In the genomic region with DNA sequence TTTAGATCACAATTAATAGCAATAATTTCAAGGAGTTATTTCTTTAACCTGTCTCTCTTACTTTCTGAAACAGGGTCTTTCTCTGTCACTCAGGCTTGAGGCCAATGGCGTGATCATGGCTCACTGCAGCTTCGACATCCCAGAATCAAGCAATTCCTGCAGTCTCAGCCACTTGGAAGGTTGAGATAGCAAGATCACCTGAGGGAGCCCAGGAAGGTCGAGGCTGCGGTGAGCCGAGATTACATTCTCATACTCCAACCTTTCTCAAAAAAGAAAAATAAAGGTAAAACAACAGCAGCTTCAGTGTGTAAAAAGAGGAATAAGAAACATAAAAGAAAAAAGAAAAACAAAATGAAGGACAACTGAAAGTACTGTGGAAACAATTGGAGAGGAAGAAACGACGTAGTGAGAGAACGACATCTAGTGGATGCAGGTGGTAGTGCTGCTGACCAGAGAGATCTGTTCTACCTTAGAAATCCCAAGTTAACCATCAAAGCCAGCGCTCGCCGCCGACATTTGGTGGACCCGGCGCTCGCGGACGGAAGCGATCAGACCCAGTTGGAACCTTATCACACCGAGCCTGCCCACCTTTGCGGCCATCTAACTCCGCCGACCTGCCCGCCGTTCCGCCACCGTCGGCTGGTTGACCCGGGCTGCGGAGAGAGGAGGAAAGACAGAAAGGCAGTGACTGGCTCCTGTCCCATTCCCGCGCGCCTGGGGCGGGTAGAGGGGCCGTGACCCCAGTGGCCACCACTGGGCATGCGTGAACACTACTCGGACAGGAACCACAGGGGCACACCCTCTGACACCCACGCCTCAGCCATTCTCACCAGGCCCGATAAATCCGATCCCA, we compare ENCODE assay signal across 8 cellular contexts.
DNase-seq lines count a peak whose midpoint lies in the region; ATAC-seq and TF ChIP-seq lines count a peak whose summit lies in the region.

No MANE protein-coding gene starts in this region.

- POLR2A ChIA-PET in activated CD4-positive, alpha-beta T cell treated with anti-CD3 and anti-CD28 coated beads, Interleukin-2, amount 10 ng/mL, durations not matched to agents 7 days and 5 days (lab: Charles Lee) = interaction anchor here (0.6 kb wide), 1 partner anchor 511 kb away, joined by 7 read pairs; no protein-coding TSS in a partner anchor

- CTCF ChIA-PET in activated CD4-positive, alpha-beta T cell treated with anti-CD3 and anti-CD28 coated beads, Interleukin-2, amount 10 ng/mL, durations not matched to agents 7 days and 5 days (lab: Charles Lee) = interaction anchor here (0.7 kb wide), 1 partner anchor 93 kb away, joined by 3 read pairs; no protein-coding TSS in a partner anchor

- H3K27me3 Mint-ChIP-seq in activated CD4-positive, alpha-beta T cell treated with anti-CD3 and anti-CD28 coated beads, Interleukin-2, amount 10 ng/mL, durations not matched to agents 7 days and 5 days = peaks cover 2% of the 10 kb centered on the region

- peaks cover 14% of the 10 kb centered on the region for H3K4me1 Mint-ChIP-seq in activated CD4-positive, alpha-beta T cell treated with anti-CD3 and anti-CD28 coated beads, Interleukin-2, amount 10 ng/mL, durations not matched to agents 7 days and 5 days

- H3K36me3 Mint-ChIP-seq in activated CD4-positive, alpha-beta T cell treated with anti-CD3 and anti-CD28 coated beads, Interleukin-2, amount 10 ng/mL, durations not matched to agents 7 days and 5 days (ENCODE audit: low read depth) = no peaks in the 10 kb centered on the region

- DNase-seq in AG09319 (ENCODE audit: extremely low read depth, low read depth) (no peak), NCI-H460 (ENCODE audit: extremely low read depth, low read depth) (peak; percentile 47), medulla oblongata (ENCODE audit: extremely low spot score) (peak; percentile 82)
- peak; percentile 74 for DNase-seq in activated CD4-positive, alpha-beta T cell treated with anti-CD3 and anti-CD28 coated beads, Interleukin-2, amount 10 ng/mL, durations not matched to agents 7 days and 5 days
- DNase-seq in effector CD4-positive, alpha-beta T cell = peak; percentile 34
- peak; percentile 22 for DNase-seq in stimulated activated CD8-positive, alpha-beta memory T cell treated with anti-CD3 and anti-CD28 coated beads, Interleukin-12 subunit alpha, Interleukin-12 subunit beta, amount 100 ng/mL, for 4 hours (ENCODE audit: low read depth)

- H3K4me3 Mint-ChIP-seq in activated CD4-positive, alpha-beta T cell treated with anti-CD3 and anti-CD28 coated beads, Interleukin-2, amount 10 ng/mL, durations not matched to agents 7 days and 5 days = peak overlapping the region; percentile 89

- peak; percentile 60 for TF ChIP-seq CTCF in AG09319 (IDR thresholded peaks at IDR 0.05; ENCODE audit: low read depth, low read length)

- H3K9me3 Mint-ChIP-seq in activated CD4-positive, alpha-beta T cell treated with anti-CD3 and anti-CD28 coated beads, Interleukin-2, amount 10 ng/mL, durations not matched to agents 7 days and 5 days = no peaks in the 10 kb centered on the region

- ATAC-seq in GM18907 (IDR thresholded peaks at IDR 0.05; ENCODE audit: unreplicated experiment) = peak; percentile 91
- ATAC-seq in HG03280 (IDR thresholded peaks at IDR 0.05; ENCODE audit: unreplicated experiment) = peak; percentile 86

- H3K27ac Mint-ChIP-seq in activated CD4-positive, alpha-beta T cell treated with anti-CD3 and anti-CD28 coated beads, Interleukin-2, amount 10 ng/mL, durations not matched to agents 7 days and 5 days = peak overlapping the region; percentile 82
